In the genomic region with DNA sequence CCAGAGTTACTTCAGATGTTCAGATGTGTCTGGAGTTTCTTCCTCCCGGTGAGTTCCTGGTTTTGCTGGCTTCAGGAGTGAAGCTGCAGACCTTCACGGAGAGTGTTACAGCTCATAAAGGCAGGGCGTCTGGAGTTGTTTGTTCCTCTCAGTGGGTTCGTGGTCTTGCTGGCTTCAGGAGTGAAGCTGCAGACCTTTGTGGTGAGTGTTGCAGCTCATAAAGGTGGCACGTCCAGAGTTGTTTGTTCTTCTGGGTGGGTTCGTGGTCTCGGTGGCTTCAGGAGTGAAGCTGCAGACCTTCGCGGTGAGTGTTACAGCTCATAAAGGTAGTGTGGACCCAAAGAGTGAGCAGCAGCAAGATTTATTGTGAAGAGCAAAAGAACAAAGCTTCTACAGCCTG, we compare ENCODE assay signal across 7 cellular contexts. TPM values are rescaled to one million over a fixed set of nuclear protein-coding genes. Genes with fewer than 3 reads are reported as not detected.
DNase-seq lines count a peak whose midpoint lies in the region; ATAC-seq and TF ChIP-seq lines count a peak whose summit lies in the region.
"Not testable (repeated sequence)": the region's sequence is repeated elsewhere in the genome, so short reads cannot be mapped to it uniquely, and the experiment has no call there.

No MANE protein-coding gene starts in this region.

- intact Hi-C loops in activated CD8-positive, alpha-beta T cell treated with anti-CD3 and anti-CD28 coated beads for 36 hours (cut with micrococcal nuclease) = not testable (repeated sequence)

- H3K36me3 Mint-ChIP-seq in activated CD8-positive, alpha-beta T cell treated with anti-CD3 and anti-CD28 coated beads for 36 hours (ENCODE audit: low read depth) = peaks cover 76% of the 10 kb centered on the region
- peaks cover 67% of the 10 kb centered on the region for H3K36me3 Mint-ChIP-seq in activated naive CD8-positive, alpha-beta T cell treated with anti-CD3 and anti-CD28 coated beads for 36 hours
- H3K36me3 Mint-ChIP-seq in immature natural killer cell = peaks cover 44 to 65% (median 60%) of the 10 kb centered on the region in 3 donors
- peaks cover 74% of the 10 kb centered on the region for H3K36me3 Mint-ChIP-seq in nephron (ENCODE audit: low read depth)

- H3K4me3 Mint-ChIP-seq in activated CD8-positive, alpha-beta T cell treated with anti-CD3 and anti-CD28 coated beads for 36 hours; activated naive CD8-positive, alpha-beta T cell treated with anti-CD3 and anti-CD28 coated beads for 36 hours; nephron: not testable (repeated sequence)
- H3K4me3 Mint-ChIP-seq in immature natural killer cell = peak overlapping the region; percentile 31 to 65 (median 46)

- POLR2A ChIA-PET in activated CD8-positive, alpha-beta T cell treated with anti-CD3 and anti-CD28 coated beads for 36 hours (lab: Charles Lee) = interaction anchor here (1.1 to 1.2 kb wide), 3 partner anchors 12 to 106 kb away, joined by 4 to 8 read pairs (median 4); a partner anchor contains a TSS

- in situ Hi-C loops in KBM-7 (cut with MboI; ENCODE audit: low pct_unique_long_range_greater_than_20kb, low sequenced_read_pairs) = not testable (repeated sequence)

- DNase-seq in KBM-7 = peak; percentile 46
- DNase-seq in activated CD8-positive, alpha-beta T cell treated with anti-CD3 and anti-CD28 coated beads for 36 hours = peak; percentile 32
- peak; percentile 38 to 40 for DNase-seq in activated T-cell treated with anti-CD3 and anti-CD28 coated beads, Interleukin-2, amount 50 U/mL, for 48 hours
- DNase-seq in activated naive CD8-positive, alpha-beta T cell treated with anti-CD3 and anti-CD28 coated beads for 36 hours = peak; percentile 8
- not testable (repeated sequence) for DNase-seq in immature natural killer cell
- peak; percentile 5 to 22 for DNase-seq in stimulated activated CD8-positive, alpha-beta memory T cell treated with anti-CD3 and anti-CD28 coated beads, Interleukin-7, amount 100 ng/mL, for 48 hours (ENCODE audit: extremely low read depth in 1 of 2, low read depth in 1 of 2)

- CTCF ChIA-PET in activated CD8-positive, alpha-beta T cell treated with anti-CD3 and anti-CD28 coated beads for 36 hours (lab: Charles Lee) = not testable (repeated sequence)

- not testable (repeated sequence) for ATAC-seq in activated CD8-positive, alpha-beta T cell treated with anti-CD3 and anti-CD28 coated beads for 36 hours

- H3K9me3 Mint-ChIP-seq in activated CD8-positive, alpha-beta T cell treated with anti-CD3 and anti-CD28 coated beads for 36 hours; activated naive CD8-positive, alpha-beta T cell treated with anti-CD3 and anti-CD28 coated beads for 36 hours; immature natural killer cell; nephron: not testable (repeated sequence)

- peaks cover 58% of the 10 kb centered on the region for H3K4me1 Mint-ChIP-seq in activated CD8-positive, alpha-beta T cell treated with anti-CD3 and anti-CD28 coated beads for 36 hours (ENCODE audit: low read depth)
- H3K4me1 Mint-ChIP-seq in activated naive CD8-positive, alpha-beta T cell treated with anti-CD3 and anti-CD28 coated beads for 36 hours = peaks cover 53% of the 10 kb centered on the region
- peaks cover 30 to 49% of the 10 kb centered on the region in 2 donors for H3K4me1 Mint-ChIP-seq in immature natural killer cell
- H3K4me1 Mint-ChIP-seq in nephron = peaks cover 12% of the 10 kb centered on the region

- not testable (repeated sequence) for H3K27ac Mint-ChIP-seq in activated CD8-positive, alpha-beta T cell treated with anti-CD3 and anti-CD28 coated beads for 36 hours
- H3K27ac Mint-ChIP-seq in activated naive CD8-positive, alpha-beta T cell treated with anti-CD3 and anti-CD28 coated beads for 36 hours = peak overlapping the region; percentile 79
- H3K27ac Mint-ChIP-seq in immature natural killer cell (peak overlapping the region in 3 of 6 donors; percentile 9 to 28 (median 27)), nephron (peak overlapping the region in 2 of 3 experiments; percentile 38 to 49)

- TF ChIP-seq CTCF in activated CD8-positive, alpha-beta T cell treated with anti-CD3 and anti-CD28 coated beads for 36 hours (IDR thresholded peaks at IDR 0.05); nephron (IDR thresholded peaks at IDR 0.05; ENCODE audit: unreplicated experiment in 3 of 3): not testable (repeated sequence)

- not testable (repeated sequence) for H3K27me3 Mint-ChIP-seq in activated CD8-positive, alpha-beta T cell treated with anti-CD3 and anti-CD28 coated beads for 36 hours; activated naive CD8-positive, alpha-beta T cell treated with anti-CD3 and anti-CD28 coated beads for 36 hours; immature natural killer cell (ENCODE audit: low read depth in 3 of 3); nephron (ENCODE audit: low read depth)

RNA-seq across cellular contexts. Expression of a gene that starts 31.3 kb away (rescaled TPM):
- total RNA-seq in activated CD8-positive, alpha-beta T cell treated with anti-CD3 and anti-CD28 coated beads for 36 hours = 10 to 100 TPM; 65.8 to 70.7 TPM
- 10 to 100 TPM; 42.2 to 46.6 TPM for total RNA-seq in activated naive CD8-positive, alpha-beta T cell treated with anti-CD3 and anti-CD28 coated beads for 36 hours
- 10 to 100 TPM in 1 of 3 donors, 1 to 10 TPM in 2; 9.9 to 14.4 (median 10.0) TPM for polyA plus RNA-seq in immature natural killer cell
